28 cellular contexts compared by ENCODE assay signal in the genomic region with DNA sequence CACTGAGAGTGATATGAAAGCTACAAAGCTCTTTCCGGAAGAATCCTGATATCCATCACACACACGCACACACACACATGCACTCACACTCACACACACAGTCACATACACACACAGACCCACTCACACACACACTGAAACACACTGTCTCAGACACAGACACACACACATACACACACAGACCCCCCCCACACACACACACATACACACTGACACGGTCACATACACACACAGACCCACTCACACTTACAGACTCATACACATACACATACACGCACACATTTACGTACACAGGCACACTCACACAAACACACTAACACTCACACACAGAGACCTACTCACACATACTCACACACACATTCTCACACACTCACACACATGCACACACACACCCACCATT.
"Had no signal": no experiment of that assay in that cellular context is flagged by ENCODE, and none has a peak within 500 bp of the region (broad histone marks: within the 10 kb centered on the region; RNA-seq: fewer than 3 reads in every experiment).

No MANE protein-coding gene starts in this region.

- H3K27me3 ChIP-seq: adrenal gland, ascending aorta, dorsolateral prefrontal cortex, left lung, pancreas, right atrium auricular region, testis, transverse colon had no signal

- H3K36me3 ChIP-seq: adrenal gland, ascending aorta, left lung, lower lobe of right lung, pancreas, right atrium auricular region, transverse colon had no signal

- H3K4me3 ChIP-seq: adrenal gland, ascending aorta, coronary artery, dorsolateral prefrontal cortex, left lung, lower lobe of right lung, mucosa of descending colon, pancreas, psoas muscle, right atrium auricular region, testis, transverse colon had no signal

- H3K9me3 ChIP-seq: adrenal gland, ascending aorta, lower lobe of right lung, pancreas, psoas muscle, right atrium auricular region, testis, transverse colon had no signal

- H3K27ac ChIP-seq: adrenal gland, ascending aorta, coronary artery, dorsolateral prefrontal cortex, left lung, lower lobe of right lung, pancreas, psoas muscle, right atrium auricular region, testis, transverse colon had no signal

- DNase-seq: activated CD4-positive, alpha-beta T cell treated with anti-CD3 and anti-CD28 coated beads for 36 hours; activated CD4-positive, alpha-beta T cell treated with anti-CD3 and anti-CD28 coated beads, Interleukin-2, amount 50 U/mL, for 48 hours; activated CD4-positive, CD25-positive, alpha-beta regulatory T cell; activated CD8-positive, alpha-beta memory T cell treated with anti-CD3 and anti-CD28 coated beads for 24 hours; activated effector memory CD4-positive, alpha-beta T cell treated with anti-CD3 and anti-CD28 coated beads, Interleukin-2, amount 50 U/mL, for 16 hours; activated naive CD4-positive, alpha-beta T cell treated with anti-CD3 and anti-CD28 coated beads for 36 hours; activated naive CD8-positive, alpha-beta T cell treated with anti-CD3 and anti-CD28 coated beads for 36 hours; activated T-cell treated with anti-CD3 and anti-CD28 coated beads, Interleukin-2, amount 50 U/mL, for 1 hour; adrenal gland; dorsolateral prefrontal cortex; effector memory CD4-positive, alpha-beta T cell; left lung; lower lobe of right lung; mesendoderm; mucosa of descending colon; nephron progenitor cell; nucleus accumbens; pancreas; psoas muscle; stimulated activated CD4-positive, alpha-beta T cell treated with anti-CD3 and anti-CD28 coated beads, Interleukin-2, amount 100 ng/mL, for 48 hours; stimulated activated naive CD8-positive, alpha-beta T cell treated with anti-CD3 and anti-CD28 coated beads, Interleukin-15, Interleukin-2, amounts not matched to agents 100 U/mL and 50 U/mL, for 24 hours; T-helper 1 cell; testis; transverse colon had no signal

- ATAC-seq: activated CD4-positive, alpha-beta T cell treated with anti-CD3 and anti-CD28 coated beads for 36 hours; left lung; lower lobe of right lung; mucosa of descending colon; pancreas; psoas muscle; stimulated activated naive CD8-positive, alpha-beta T cell treated with anti-CD3 and anti-CD28 coated beads, Interleukin-15, Interleukin-2, amounts not matched to agents 100 U/mL and 50 U/mL, for 24 hours had no signal

- FAIRE-seq: islet of Langerhans had no signal

- H3K4me1 ChIP-seq: adrenal gland, ascending aorta, left lung, psoas muscle, right atrium auricular region, testis had no signal
